In genomic region chr9:89440046-89440445, GRCh38 we compare ENCODE assay signal across 16 cellular contexts. TPM values are rescaled to one million over a fixed set of nuclear protein-coding genes. Genes with fewer than 3 reads are reported as not detected.
DNase-seq lines count a peak whose midpoint lies in the region; ATAC-seq, FAIRE-seq and TF ChIP-seq lines count a peak whose summit lies in the region.
"Had no signal": no experiment of that assay in that cellular context is flagged by ENCODE, and none has a peak within 500 bp of the region (broad histone marks: within the 10 kb centered on the region; RNA-seq: fewer than 3 reads in every experiment).

No MANE protein-coding gene starts in this region.

- H3K27me3 Mint-ChIP-seq in activated CD4-positive, alpha-beta T cell treated with anti-CD3 and anti-CD28 coated beads, Interleukin-2, amount 10 ng/mL, durations not matched to agents 7 days and 5 days: no peaks in the 10 kb centered on the region
- H3K27me3 Mint-ChIP-seq in activated B cell treated with CpG ODN at 0.5 μM for 24 hours (no peaks in the 10 kb centered on the region), immature natural killer cell (ENCODE audit: low read depth in 3 of 3) (peaks cover 5 to 12% (median 8%) of the 10 kb centered on the region in 3 donors)

- intact Hi-C loops in activated B cell treated with CpG ODN at 0.5 μM for 24 hours (cut with micrococcal nuclease): no loop called here
- intact Hi-C loops in stomach (cut with DNase I; ENCODE audit: low total_unique reads): no loop called here
- intact Hi-C loops in HepG2 (cut with micrococcal nuclease; ENCODE audit: unreplicated experiment): no loop called here

- H3K9me3 ChIP-seq in stomach: no peaks in the 10 kb centered on the region
- H3K9me3 ChIP-seq in HepG2 (ENCODE audit: low read length): no peaks in the 10 kb centered on the region
- H3K9me3 ChIP-seq: A549, body of pancreas, uterus had no signal

- TF ChIP-seq POLR2A in stomach (IDR thresholded peaks at IDR 0.05): no peak
- no peak for TF ChIP-seq POLR2A in HepG2 (IDR thresholded peaks at IDR 0.05; ENCODE audit: insufficient read depth in 1 of 2, low read depth in 2 of 2, low read length in 2 of 2)

- H3K79me2 ChIP-seq in HepG2 (ENCODE audit: insufficient read depth, low read length): no peaks in the 10 kb centered on the region

- FAIRE-seq in HepG2 (lab: Jason Lieb, UNC): no peak
- FAIRE-seq: A549, endothelial cell of umbilical vein had no signal

- no peaks in the 10 kb centered on the region for H4K20me1 ChIP-seq in HepG2 (ENCODE audit: insufficient read depth, low read length)

- no peak overlapping the region for H3K9ac ChIP-seq in HepG2 (ENCODE audit: insufficient read depth, low read depth, low read length)

- H3K4me3 Mint-ChIP-seq in activated CD4-positive, alpha-beta T cell treated with anti-CD3 and anti-CD28 coated beads, Interleukin-2, amount 10 ng/mL, durations not matched to agents 7 days and 5 days: peak overlapping the region; percentile 8
- no peak overlapping the region for H3K4me3 Mint-ChIP-seq in activated B cell treated with CpG ODN at 0.5 μM for 24 hours
- H3K4me3 Mint-ChIP-seq in immature natural killer cell: peak overlapping the region; percentile 21 to 66 (median 65)

- TF ChIP-seq CTCF in activated B cell treated with CpG ODN at 0.5 μM for 24 hours (IDR thresholded peaks at IDR 0.05) (no peak), stomach (IDR thresholded peaks at IDR 0.05) (no peak), HepG2 (CRISPR knock-in tag; IDR thresholded peaks at IDR 0.05) (no peak)

- BruUV-seq in HepG2 (replicated peaks; lab: Mats Ljungman, UMichigan): no TSS peak

- TF ChIP-seq EP300 in stomach (IDR thresholded peaks at IDR 0.05) (no peak), HepG2 (IDR thresholded peaks at IDR 0.05; ENCODE audit: low read depth in 2 of 2, low read length in 2 of 2) (no peak), HepG2 (CRISPR knock-in tag; IDR thresholded peaks at IDR 0.05; ENCODE audit: borderline replicate concordance) (no peak)

- peaks cover 93% of the 10 kb centered on the region for H3K4me1 Mint-ChIP-seq in activated CD4-positive, alpha-beta T cell treated with anti-CD3 and anti-CD28 coated beads, Interleukin-2, amount 10 ng/mL, durations not matched to agents 7 days and 5 days
- H3K4me1 Mint-ChIP-seq in activated B cell treated with CpG ODN at 0.5 μM for 24 hours: peaks cover 91% of the 10 kb centered on the region
- peaks cover 91 to 94% of the 10 kb centered on the region in 2 donors for H3K4me1 Mint-ChIP-seq in immature natural killer cell

- CTCF ChIA-PET in activated CD4-positive, alpha-beta T cell treated with anti-CD3 and anti-CD28 coated beads, Interleukin-2, amount 10 ng/mL, durations not matched to agents 7 days and 5 days (lab: Charles Lee): interaction anchor here (1.0 to 3.5 kb wide), 5 partner anchors 10 to 109 kb away, joined by 3 to 23 read pairs (median 8); no protein-coding TSS in a partner anchor
- CTCF ChIA-PET in activated B cell treated with CpG ODN at 0.5 μM for 24 hours (lab: Charles Lee): interaction anchor here (1.3 kb wide), 2 partner anchors 11 to 109 kb away, joined by 4 read pairs; no protein-coding TSS in a partner anchor
- CTCF ChIA-PET in HepG2 (lab: Yijun Ruan, JAX; ENCODE audit: low intra/inter-chr PET ratio, low total read pairs): no interaction called here

- peak overlapping the region; percentile 86 for H3K27ac Mint-ChIP-seq in activated CD4-positive, alpha-beta T cell treated with anti-CD3 and anti-CD28 coated beads, Interleukin-2, amount 10 ng/mL, durations not matched to agents 7 days and 5 days
- peak overlapping the region; percentile 54 for H3K27ac Mint-ChIP-seq in activated B cell treated with CpG ODN at 0.5 μM for 24 hours
- peak overlapping the region; percentile 80 to 92 (median 88) for H3K27ac Mint-ChIP-seq in immature natural killer cell

- TF ChIP-seq RAD21 in HepG2 (CRISPR knock-in tag; IDR thresholded peaks at IDR 0.05): no peak

- H3K27ac ChIP-seq in stomach (peak overlapping the region; percentile 45 to 86 (median 77)), HepG2 (ENCODE audit: extremely low read length, insufficient read depth, low read length) (no peak overlapping the region)
- H3K27ac ChIP-seq: A549, body of pancreas, uterus had no signal

- DNase-seq in activated CD4-positive, alpha-beta T cell treated with anti-CD3 and anti-CD28 coated beads, Interleukin-2, amount 10 ng/mL, durations not matched to agents 7 days and 5 days: no peak
- DNase-seq in activated CD4-positive, alpha-beta T cell treated with anti-CD3 and anti-CD28 coated beads, Interleukin-2, amount 50 U/mL, for 1 hour: no peak
- DNase-seq in activated B cell treated with CpG ODN at 0.5 μM for 24 hours: no peak
- no peak for DNase-seq in immature natural killer cell
- DNase-seq in stomach: no peak
- no peak for DNase-seq in HepG2 (ENCODE audit: low spot score)
- DNase-seq in HuH-7 (ENCODE audit: low spot score): no peak
- DNase-seq: activated CD8-positive, alpha-beta memory T cell treated with anti-CD3 and anti-CD28 coated beads, Interleukin-2, amount 50 U/mL, for 48 hours; NCI-H1048; NCI-H446 treated with DMSO at 0.1 percent for 48 hours; PC-3; uterus had no signal

- ATAC-seq in activated B cell treated with CpG ODN at 0.5 μM for 24 hours (ENCODE audit: low read depth) (no peak), HepG2 (no peak), HG03378 (IDR thresholded peaks at IDR 0.05; ENCODE audit: unreplicated experiment) (no peak)
- ATAC-seq: A549, body of pancreas, PC-3 had no signal

- no peak overlapping the region for H3K4me2 ChIP-seq in HepG2 (ENCODE audit: low read depth, low read length)
- H3K4me2 ChIP-seq: A549 had no signal

- 62 to 73% (median 68%) methylated on average over 7 to 8 of the region's 8 CpGs for WGBS in stomach, 5 donors
- WGBS in HepG2 (ENCODE audit: low lambda C conversion rate): 34% methylated on average over 3 of the region's 8 CpGs

- peaks cover 57 to 93% (median 83%) of the 10 kb centered on the region in 4 donors for H3K4me1 ChIP-seq in stomach
- H3K4me1 ChIP-seq in HepG2 (ENCODE audit: insufficient read depth, low read length): no peaks in the 10 kb centered on the region
- H3K4me1 ChIP-seq: uterus had no signal

- H3K27me3 ChIP-seq in stomach (no peaks in the 10 kb centered on the region), HepG2 (ENCODE audit: control insufficient read depth in 1 of 2, insufficient read depth in 2 of 2, low read length in 2 of 2) (peaks cover 0 to 21% of the 10 kb centered on the region in 2 experiments; a peak in 2 of 5 replicates)
- H3K27me3 ChIP-seq: body of pancreas, uterus had no signal

- in situ Hi-C loops in HepG2 (cut with HindIII; ENCODE audit: extremely low pct_ligation_motif_present, low pct_unique_long_range_greater_than_20kb): no loop called here

- POLR2A ChIA-PET in activated CD4-positive, alpha-beta T cell treated with anti-CD3 and anti-CD28 coated beads, Interleukin-2, amount 10 ng/mL, durations not matched to agents 7 days and 5 days (lab: Charles Lee): no interaction called here
- POLR2A ChIA-PET in activated B cell treated with CpG ODN at 0.5 μM for 24 hours (lab: Charles Lee) (interaction anchor here (0.5 to 1.2 kb wide), 4 partner anchors 9 to 62 kb away, joined by 3 to 9 read pairs (median 4); no protein-coding TSS in a partner anchor), HepG2 (lab: Yijun Ruan, JAX) (no interaction called here)

- H3K9me3 Mint-ChIP-seq in activated CD4-positive, alpha-beta T cell treated with anti-CD3 and anti-CD28 coated beads, Interleukin-2, amount 10 ng/mL, durations not matched to agents 7 days and 5 days: no peaks in the 10 kb centered on the region
- H3K9me3 Mint-ChIP-seq in activated B cell treated with CpG ODN at 0.5 μM for 24 hours (no peaks in the 10 kb centered on the region), immature natural killer cell (no peaks in the 10 kb centered on the region)

- H2AFZ ChIP-seq in HepG2 (ENCODE audit: low read length): no peak overlapping the region

- H3K36me3 Mint-ChIP-seq in activated CD4-positive, alpha-beta T cell treated with anti-CD3 and anti-CD28 coated beads, Interleukin-2, amount 10 ng/mL, durations not matched to agents 7 days and 5 days (ENCODE audit: low read depth): peaks cover 60% of the 10 kb centered on the region
- H3K36me3 Mint-ChIP-seq in activated B cell treated with CpG ODN at 0.5 μM for 24 hours (ENCODE audit: low read depth) (peaks cover 10% of the 10 kb centered on the region), immature natural killer cell (peaks cover 0 to 4% (median 0%) of the 10 kb centered on the region in 3 donors)

- no peak overlapping the region for H3K4me3 ChIP-seq in stomach
- no peak overlapping the region for H3K4me3 ChIP-seq in HepG2 (replicated peaks in 1 of 3; ENCODE audit: insufficient read depth in 1 of 3, low read depth in 2 of 3, low read length in 3 of 3)
- H3K4me3 ChIP-seq: A549, body of pancreas, uterus had no signal

- peaks cover 0 to 3% (median under 1%) of the 10 kb centered on the region in 4 donors for H3K36me3 ChIP-seq in stomach
- H3K36me3 ChIP-seq in HepG2 (replicated peaks in 1 of 2; ENCODE audit: control insufficient read depth in 1 of 2, insufficient read depth in 2 of 2, low read length in 2 of 2): no peaks in the 10 kb centered on the region
- H3K36me3 ChIP-seq: uterus had no signal

RNA-seq across cellular contexts. Expression of gene SEMA4D, which starts 57.9 kb away (rescaled TPM):
- 100 to 1,000 TPM; 334 to 336 TPM for total RNA-seq in activated CD4-positive, alpha-beta T cell treated with anti-CD3 and anti-CD28 coated beads, Interleukin-2, amount 10 ng/mL, durations not matched to agents 7 days and 5 days
- total RNA-seq in activated B cell treated with CpG ODN at 0.5 μM for 24 hours (68.0 and 79.7 TPM in 2 replicates), stomach (10 to 100 TPM; 11.1 to 43.3 (median 28.8) TPM), HepG2 (2016; rRNA removed; fragmentation: Illumina TruSeq; extraction: Trizol) (0.07 and 0.13 TPM in 2 replicates)
- polyA plus RNA-seq in immature natural killer cell (10 to 100 TPM; 45.8 to 80.6 (median 47.0) TPM), stomach (10 to 100 TPM in 1 of 3 donors, 1 to 10 TPM in 2; 4.9 to 10.9 (median 8.4) TPM), HepG2 (2011; rRNA removed) (0.16 and 0.17 TPM in 2 replicates)
- total RNA-seq in HepG2 (2016; cell fraction: cytosol; rRNA removed; fragmentation: Illumina TruSeq; extraction: Trizol; ENCODE audit: low read depth): 0.26 TPM in 1 of 2 replicates, not detected in the other
- total RNA-seq in HepG2 (2016; cell fraction: insoluble cytoplasmic fraction; rRNA removed; fragmentation: Illumina TruSeq; extraction: Trizol): 0.10 and 0.13 TPM in 2 replicates
- total RNA-seq in HepG2 (2016; cell fraction: membrane; rRNA removed; fragmentation: Illumina TruSeq; extraction: Trizol): 0.07 and 0.28 TPM in 2 replicates
- total RNA-seq in HepG2 (2016; cell fraction: nucleus; rRNA removed; fragmentation: Illumina TruSeq; extraction: Trizol): 0.44 and 0.87 TPM in 2 replicates
- polyA plus RNA-seq in HepG2 (2011; cell fraction: cytosol; rRNA removed): 0.12 and 0.23 TPM in 2 replicates
- 0.97 and 1.2 TPM in 2 replicates for polyA plus RNA-seq in HepG2 (2011; cell fraction: nucleus; rRNA removed)
- polyA plus RNA-seq in HepG2 (2012): 0.85 and 1.2 TPM in 2 replicates
- 0.08 TPM in 1 of 2 replicates, not detected in the other for polyA plus RNA-seq in HepG2 (2016; cell fraction: cytosol; fragmentation: Illumina TruSeq; extraction: Trizol; ENCODE audit: low read depth)
- 0.10 and 0.16 TPM in 2 replicates for polyA plus RNA-seq in HepG2 (2016; cell fraction: insoluble cytoplasmic fraction; fragmentation: Illumina TruSeq; extraction: Trizol; ENCODE audit: low read depth)
- polyA plus RNA-seq in HepG2 (2016; cell fraction: membrane; fragmentation: Illumina TruSeq; extraction: Trizol; ENCODE audit: low read depth): 0.08 and 0.11 TPM in 2 replicates
- 0.31 and 0.86 TPM in 2 replicates for polyA plus RNA-seq in HepG2 (2016; cell fraction: nucleus; fragmentation: Illumina TruSeq; extraction: Trizol; ENCODE audit: insufficient read depth, low read depth)
- polyA minus RNA-seq in HepG2 (2011; rRNA and poly(A)+ RNA removed; ENCODE audit: low replicate concordance): 0.38 and 11.1 TPM in 2 replicates
- polyA minus RNA-seq in HepG2 (2011; cell fraction: cytosol; rRNA and poly(A)+ RNA removed): 2.1 TPM in 1 of 2 replicates, not detected in the other
- 0.26 and 0.87 TPM in 2 replicates for polyA minus RNA-seq in HepG2 (2011; cell fraction: nucleus; rRNA and poly(A)+ RNA removed)

Comparison
In these comparisons a context has a peak if more than half of its experiments do, and no peak if none do; other contexts are left out.
1. RNA of gene SEMA4D, which starts 57.9 kb away (total RNA-seq): 334 to 336 TPM in activated CD4-positive, alpha-beta T cell treated with anti-CD3 and anti-CD28 coated beads, Interleukin-2, amount 10 ng/mL, durations not matched to agents 7 days and 5 days, 68.0 to 79.7 TPM in activated B cell treated with CpG ODN at 0.5 μM for 24 hours and 11.1 to 43.3 TPM in stomach; 0.07 to 0.87 TPM in HepG2; every median in the first group is over 4 times any median in the second.
2. Peak in every context shown above with its lines, with median percentiles within 50 percentile points of each other: H3K27ac Mint-ChIP-seq.